Comparison of ENCODE assay signal across 1 cellular context in the genomic region with DNA sequence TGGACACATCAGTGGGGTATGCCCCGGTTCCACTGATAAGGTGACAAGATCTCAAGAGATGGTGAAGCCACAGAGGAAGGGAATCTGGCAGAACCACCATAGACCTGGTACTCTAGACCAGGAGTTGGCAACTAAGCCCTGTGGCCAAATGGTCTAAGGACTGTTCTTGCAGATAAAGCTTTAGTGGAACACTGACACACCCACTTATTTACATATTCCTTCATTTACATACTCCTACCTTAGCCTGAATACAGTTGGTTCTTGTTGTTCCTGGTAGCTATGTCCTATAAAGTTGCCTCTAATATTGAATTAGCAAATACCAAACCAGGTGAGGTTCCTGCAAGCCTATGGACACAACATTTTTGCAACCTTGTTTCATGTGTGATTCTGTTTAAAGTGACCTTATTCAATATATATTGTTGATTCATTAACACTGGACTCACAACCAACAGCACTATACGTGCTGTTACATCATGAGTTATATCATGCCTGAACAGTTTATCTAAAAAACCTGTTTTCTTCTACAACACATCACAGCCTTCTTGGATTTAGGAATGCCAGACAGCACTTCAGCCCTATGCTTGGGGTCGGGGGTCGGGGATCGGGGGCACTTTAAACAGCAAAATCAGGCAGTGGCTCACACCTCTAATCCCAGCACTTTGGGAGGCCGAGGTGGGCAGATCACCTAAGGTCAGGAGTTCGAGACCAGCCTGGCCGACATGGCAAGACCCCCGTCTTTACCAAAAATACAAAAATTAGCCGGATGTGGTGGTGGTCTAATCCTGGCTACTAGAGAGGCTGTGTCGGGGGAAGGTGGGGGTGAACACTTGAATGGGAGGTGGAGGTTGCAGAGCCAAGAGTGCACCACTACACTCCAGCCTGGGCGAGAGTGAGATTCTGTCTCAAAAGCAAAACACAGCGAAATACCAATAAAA.
A peak's percentile ranks its signal among the peaks of the same experiment; 100 is the strongest.
TF ChIP-seq lines count a peak whose summit lies in the region.

No MANE protein-coding gene starts in this region.

TF ChIP-seq in K562, 482 proteins besides CTCF, POLR2A, EP300 and RAD21 (continued from another document):
- TF ChIP-seq, protein P1, sequence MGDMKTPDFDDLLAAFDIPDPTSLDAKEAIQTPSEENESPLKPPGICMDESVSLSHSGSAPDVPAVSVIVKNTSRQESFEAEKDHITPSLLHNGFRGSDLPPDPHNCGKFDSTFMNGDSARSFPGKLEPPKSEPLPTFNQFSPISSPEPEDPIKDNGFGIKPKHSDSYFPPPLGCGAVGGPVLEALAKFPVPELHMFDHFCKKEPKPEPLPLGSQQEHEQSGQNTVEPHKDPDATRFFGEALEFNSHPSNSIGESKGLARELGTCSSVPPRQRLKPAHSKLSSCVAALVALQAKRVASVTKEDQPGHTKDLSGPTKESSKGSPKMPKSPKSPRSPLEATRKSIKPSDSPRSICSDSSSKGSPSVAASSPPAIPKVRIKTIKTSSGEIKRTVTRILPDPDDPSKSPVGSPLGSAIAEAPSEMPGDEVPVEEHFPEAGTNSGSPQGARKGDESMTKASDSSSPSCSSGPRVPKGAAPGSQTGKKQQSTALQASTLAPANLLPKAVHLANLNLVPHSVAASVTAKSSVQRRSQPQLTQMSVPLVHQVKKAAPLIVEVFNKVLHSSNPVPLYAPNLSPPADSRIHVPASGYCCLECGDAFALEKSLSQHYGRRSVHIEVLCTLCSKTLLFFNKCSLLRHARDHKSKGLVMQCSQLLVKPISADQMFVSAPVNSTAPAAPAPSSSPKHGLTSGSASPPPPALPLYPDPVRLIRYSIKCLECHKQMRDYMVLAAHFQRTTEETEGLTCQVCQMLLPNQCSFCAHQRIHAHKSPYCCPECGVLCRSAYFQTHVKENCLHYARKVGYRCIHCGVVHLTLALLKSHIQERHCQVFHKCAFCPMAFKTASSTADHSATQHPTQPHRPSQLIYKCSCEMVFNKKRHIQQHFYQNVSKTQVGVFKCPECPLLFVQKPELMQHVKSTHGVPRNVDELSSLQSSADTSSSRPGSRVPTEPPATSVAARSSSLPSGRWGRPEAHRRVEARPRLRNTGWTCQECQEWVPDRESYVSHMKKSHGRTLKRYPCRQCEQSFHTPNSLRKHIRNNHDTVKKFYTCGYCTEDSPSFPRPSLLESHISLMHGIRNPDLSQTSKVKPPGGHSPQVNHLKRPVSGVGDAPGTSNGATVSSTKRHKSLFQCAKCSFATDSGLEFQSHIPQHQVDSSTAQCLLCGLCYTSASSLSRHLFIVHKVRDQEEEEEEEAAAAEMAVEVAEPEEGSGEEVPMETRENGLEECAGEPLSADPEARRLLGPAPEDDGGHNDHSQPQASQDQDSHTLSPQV (IDR thresholded peaks at IDR 0.05), result no peak
- TF ChIP-seq PTRF (tag; IDR thresholded peaks at IDR 0.05) (no peak), TEAD1 (CRISPR knock-in tag; IDR thresholded peaks at IDR 0.05) (no peak), POLR2G (IDR thresholded peaks at IDR 0.05; ENCODE audit: low read depth, low read length) (0 out of 2 replicates have a peak, but pooled peaks have one; percentile 29), ZBED1 (IDR thresholded peaks at IDR 0.05) (0 out of 2 replicates have a peak, but pooled peaks have one; percentile 60), RNF2 (IDR thresholded peaks at IDR 0.05) (peak; percentile 73; the same call in 1 of the 2 replicates), CXXC5 (CRISPR knock-in tag; IDR thresholded peaks at IDR 0.05) (0 out of 2 replicates have a peak, but pooled peaks have one; percentile 11), SREBF2 (CRISPR knock-in tag; IDR thresholded peaks at IDR 0.05) (no peak), PRPF4 (IDR thresholded peaks at IDR 0.05; ENCODE audit: insufficient read depth, low read depth, low read length, poor library complexity, severe bottlenecking) (no peak), ZNF699 (CRISPR knock-in tag; IDR thresholded peaks at IDR 0.05; ENCODE audit: insufficient replicate concordance) (no peak), FOXK1 (CRISPR knock-in tag; IDR thresholded peaks at IDR 0.05; ENCODE audit: borderline replicate concordance) (0 out of 2 replicates have a peak, but pooled peaks have one; percentile 85), GTF2A2 (tag; IDR thresholded peaks at IDR 0.05) (peak; percentile 62; the same call in 1 of the 2 replicates), GTF2F1 (IDR thresholded peaks at IDR 0.05; ENCODE audit: low read depth, low read length) (peak; percentile 93), FOXA1 (IDR thresholded peaks at IDR 0.05; ENCODE audit: borderline replicate concordance) (no peak)
- TF ChIP-seq, protein P2, sequence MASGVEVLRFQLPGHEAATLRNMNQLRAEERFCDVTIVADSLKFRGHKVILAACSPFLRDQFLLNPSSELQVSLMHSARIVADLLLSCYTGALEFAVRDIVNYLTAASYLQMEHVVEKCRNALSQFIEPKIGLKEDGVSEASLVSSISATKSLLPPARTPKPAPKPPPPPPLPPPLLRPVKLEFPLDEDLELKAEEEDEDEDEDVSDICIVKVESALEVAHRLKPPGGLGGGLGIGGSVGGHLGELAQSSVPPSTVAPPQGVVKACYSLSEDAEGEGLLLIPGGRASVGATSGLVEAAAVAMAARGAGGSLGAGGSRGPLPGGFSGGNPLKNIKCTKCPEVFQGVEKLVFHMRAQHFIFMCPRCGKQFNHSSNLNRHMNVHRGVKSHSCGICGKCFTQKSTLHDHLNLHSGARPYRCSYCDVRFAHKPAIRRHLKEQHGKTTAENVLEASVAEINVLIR (CRISPR knock-in tag; IDR thresholded peaks at IDR 0.05), result no peak
TF ChIP-seq in K562: peak in this region for 62.
